Comparison of ENCODE assay signal across 11 cellular contexts in genomic region chr4:165440415-165440882, GRCh38.
DNase-seq lines count a peak whose midpoint lies in the region; ATAC-seq and TF ChIP-seq lines count a peak whose summit lies in the region.
"Had no signal": no experiment of that assay in that cellular context is flagged by ENCODE, and none has a peak within 500 bp of the region (broad histone marks: within the 10 kb centered on the region; RNA-seq: fewer than 3 reads in every experiment).

No MANE protein-coding gene starts in this region.

- H3K9me3 Mint-ChIP-seq in osteocyte (ENCODE audit: unreplicated experiment) = no peaks in the 10 kb centered on the region
- H3K9me3 Mint-ChIP-seq: activated T-helper 2 cell treated with anti-CD3 and anti-CD28 coated beads, Interferon-gamma antibody, Interleukin-2, Interleukin-4, amounts not matched to agents 10 μg/mL and 5 μg/mL and 100 μg/mL, durations not matched to agents 14 hours and 24 hours and 36 hours had no signal

- H3K4me1 Mint-ChIP-seq in osteocyte (ENCODE audit: unreplicated experiment) = peaks cover 8% of the 10 kb centered on the region

- no peaks in the 10 kb centered on the region for H3K9me3 ChIP-seq in GM23248 (ENCODE audit: low read depth)
- H3K9me3 ChIP-seq in NT2/D1 (ENCODE audit: insufficient read depth, low read length) = no peaks in the 10 kb centered on the region
- H3K9me3 ChIP-seq in Karpas-422 (ENCODE audit: low read length) = no peaks in the 10 kb centered on the region

- H3K4me2 ChIP-seq in GM23248 (ENCODE audit: unreplicated experiment) (peak overlapping the region; percentile 60), Karpas-422 (ENCODE audit: low read depth, low read length, poor library complexity, severe bottlenecking) (no peak overlapping the region)

- TF ChIP-seq CTCF in epithelial cell of esophagus (IDR thresholded peaks at IDR 0.05; ENCODE audit: insufficient read depth, low read depth, low read length, missing control alignments) (no peak), osteocyte (IDR thresholded peaks at IDR 0.05) (no peak)

- peaks cover 21% of the 10 kb centered on the region for H3K4me1 ChIP-seq in GM23248 (ENCODE audit: insufficient read depth)
- H3K4me1 ChIP-seq in NT2/D1 (ENCODE audit: insufficient read depth, insufficient read length) = no peaks in the 10 kb centered on the region
- H3K4me1 ChIP-seq in Karpas-422 (ENCODE audit: low read length) = no peaks in the 10 kb centered on the region

- H3K9me2 ChIP-seq in GM23248 (ENCODE audit: insufficient read depth) = no peaks in the 10 kb centered on the region
- no peaks in the 10 kb centered on the region for H3K9me2 ChIP-seq in Karpas-422 (replicated peaks; ENCODE audit: insufficient read depth, low read length)

- peak overlapping the region; percentile 79 for H3K27ac Mint-ChIP-seq in osteocyte (ENCODE audit: unreplicated experiment)
- H3K27ac Mint-ChIP-seq: activated T-helper 2 cell treated with anti-CD3 and anti-CD28 coated beads, Interferon-gamma antibody, Interleukin-2, Interleukin-4, amounts not matched to agents 10 μg/mL and 5 μg/mL and 100 μg/mL, durations not matched to agents 14 hours and 24 hours and 36 hours; T-helper 17 cell had no signal

- H2AFZ ChIP-seq in GM23248 (peak overlapping the region; percentile 6; the same call in 1 of the 2 replicates), Karpas-422 (ENCODE audit: low read length) (no peak overlapping the region)

- in situ Hi-C loops in GM23248 (cut with MboI) = no loop called here

- H3F3A ChIP-seq in GM23248 (ENCODE audit: insufficient read depth) = no peaks in the 10 kb centered on the region; the same call in 1 of the 2 replicates

- no peaks in the 10 kb centered on the region for H3K36me3 ChIP-seq in GM23248 (ENCODE audit: low read depth)
- H3K36me3 ChIP-seq in NT2/D1 (ENCODE audit: insufficient read depth, insufficient read length, low read length) = no peaks in the 10 kb centered on the region
- no peaks in the 10 kb centered on the region for H3K36me3 ChIP-seq in Karpas-422 (ENCODE audit: insufficient read depth, low read length)

- no peaks in the 10 kb centered on the region for H3K36me3 Mint-ChIP-seq in osteocyte (ENCODE audit: unreplicated experiment)

- peak overlapping the region; percentile 5; the same call in 1 of the 2 replicates for H3K4me3 ChIP-seq in GM23248
- no peak overlapping the region for H3K4me3 ChIP-seq in NT2/D1 (ENCODE audit: insufficient read length, low read depth)
- no peak overlapping the region for H3K4me3 ChIP-seq in epithelial cell of esophagus (ENCODE audit: low read length)
- H3K4me3 ChIP-seq in Karpas-422 (ENCODE audit: low read length) = no peak overlapping the region

- H3K79me2 ChIP-seq in GM23248 (ENCODE audit: insufficient read depth) = no peaks in the 10 kb centered on the region
- H3K79me2 ChIP-seq in Karpas-422 (ENCODE audit: low read length) = no peaks in the 10 kb centered on the region

- ATAC-seq in HG03442 (IDR thresholded peaks at IDR 0.05; ENCODE audit: unreplicated experiment) = no peak
- ATAC-seq in HG03139 (IDR thresholded peaks at IDR 0.05; ENCODE audit: unreplicated experiment) = no peak
- ATAC-seq: T-helper 17 cell had no signal

- peak; percentile 65 for DNase-seq in GM23248
- DNase-seq in NT2/D1 (ENCODE audit: low read depth, low spot score) = peak; percentile 39
- DNase-seq in epithelial cell of esophagus (ENCODE audit: low read depth) = peak; percentile 86
- DNase-seq in osteocyte (ENCODE audit: extremely low spot score, unreplicated experiment) = no peak
- DNase-seq in NCI-H128 (lab: John Stamatoyannopoulos, UW; ENCODE audit: unreplicated experiment) = no peak
- DNase-seq in Karpas-422 = no peak
- DNase-seq: effector memory CD4-positive, alpha-beta T cell; T-helper 17 cell had no signal

- no peaks in the 10 kb centered on the region for H3K27me3 Mint-ChIP-seq in osteocyte (ENCODE audit: unreplicated experiment)

- H3K9ac ChIP-seq in GM23248 (no peak overlapping the region), NT2/D1 (ENCODE audit: insufficient read length, low read depth) (no peak overlapping the region), Karpas-422 (ENCODE audit: low read length) (no peak overlapping the region)

- H4K20me1 ChIP-seq in GM23248 (ENCODE audit: insufficient read depth) (no peaks in the 10 kb centered on the region), Karpas-422 (ENCODE audit: insufficient read depth, low read depth, low read length) (no peaks in the 10 kb centered on the region)

- H3K27ac ChIP-seq in GM23248 (no peak overlapping the region), Karpas-422 (ENCODE audit: low read length) (no peak overlapping the region)

- no peaks in the 10 kb centered on the region for H3K27me3 ChIP-seq in GM23248 (replicated peaks; ENCODE audit: insufficient read depth)
- H3K27me3 ChIP-seq in NT2/D1 (ENCODE audit: insufficient read depth, insufficient read length) = no peaks in the 10 kb centered on the region
- peaks cover 3% of the 10 kb centered on the region; the same call in 1 of the 2 replicates for H3K27me3 ChIP-seq in Karpas-422 (ENCODE audit: low read length)

- peak overlapping the region; percentile 63 for H3K4me3 Mint-ChIP-seq in osteocyte (ENCODE audit: unreplicated experiment)
- H3K4me3 Mint-ChIP-seq: T-helper 17 cell had no signal

- 6 to 8% methylated on average over 3 of the region's 3 CpGs for WGBS in GM23248 (ENCODE audit: low coverage in 1 of 2, low lambda C conversion rate in 2 of 2, missing lambda C conversion rate in 2 of 2), 2 experiments

Comparison
In these comparisons a context has a peak if more than half of its experiments do, and no peak if none do; other contexts are left out.
1. DNase-seq: peak in GM23248 (single experiment), NT2/D1 (single experiment) and epithelial cell of esophagus (single experiment); none in osteocyte (single experiment), NCI-H128 (single experiment) and Karpas-422 (single experiment).